23 cellular contexts compared by ENCODE assay signal in genomic region chr9:104287255-104287872, GRCh38.
DNase-seq lines count a peak whose midpoint lies in the region; ATAC-seq and TF ChIP-seq lines count a peak whose summit lies in the region.
"Had no signal": no experiment of that assay in that cellular context is flagged by ENCODE, and none has a peak within 500 bp of the region (broad histone marks: within the 10 kb centered on the region; RNA-seq: fewer than 3 reads in every experiment).

No MANE protein-coding gene starts in this region.

- no peak for TF ChIP-seq CTCF in HEK293 (tag by site-specific recombination; IDR thresholded peaks at IDR 0.05)
- TF ChIP-seq CTCF in mammary epithelial cell (conservative IDR thresholded peaks at IDR 0.05 in 1 of 2, IDR thresholded peaks at IDR 0.05 in 1 of 2; ENCODE audit: extremely low read depth in 1 of 2, insufficient read depth in 1 of 2, low read depth in 1 of 2, low read length in 2 of 2): no peak
- TF ChIP-seq CTCF in foreskin keratinocyte (conservative IDR thresholded peaks at IDR 0.05): no peak

- WGBS in mammary epithelial cell (ENCODE audit: low coverage, missing lambda C conversion rate): 85% methylated on average over 5 of the region's 5 CpGs

- peak; percentile 29 for DNase-seq in A172 (ENCODE audit: low spot score)
- peak; percentile 21 for DNase-seq in mammary epithelial cell
- DNase-seq in foreskin keratinocyte: peak in 1 of 2 donors; percentile 20
- no peak for DNase-seq in NCI-H526 treated with DMSO at 0.1 percent for 48 hours (lab: John Stamatoyannopoulos, UW)
- DNase-seq in G401 (ENCODE audit: low spot score): no peak
- no peak for DNase-seq in NCI-H1694 (lab: John Stamatoyannopoulos, UW)
- DNase-seq: CD4-positive, CD25-positive, alpha-beta regulatory T cell; DMS 273 treated with DMSO at 0.1 percent for 48 hours; DND-41; H7; KBM-7; NCI-H1092 treated with DMSO at 0.1 percent for 48 hours; NCI-H1436 treated with DMSO at 0.1 percent for 48 hours; NCI-H2029 treated with DMSO at 0.1 percent for 48 hours; NCI-H2171; NCI-H345; NCI-H526; NK-92 treated with Interleukin-12 subunit alpha and Interleukin-12 subunit beta, amount 100 ng/mL, for 24 hours; Peyer's patch had no signal

- CTCF ChIA-PET in HEK293 (lab: Yijun Ruan, JAX): no interaction called here
- CTCF ChIA-PET in mammary epithelial cell (lab: Charles Lee; ENCODE audit: low non-redundant PET): no interaction called here

- H3K4me1 ChIP-seq in HEK293 (ENCODE audit: control insufficient read depth, insufficient read depth, low read length) (no peaks in the 10 kb centered on the region), mammary epithelial cell (ENCODE audit: insufficient read depth, low read length) (peaks cover 6% of the 10 kb centered on the region), foreskin keratinocyte (peaks cover 4% of the 10 kb centered on the region)
- H3K4me1 ChIP-seq: A549, Peyer's patch, SJSA1 had no signal

- H3K27me3 ChIP-seq in mammary epithelial cell (ENCODE audit: insufficient read depth, low read length): no peaks in the 10 kb centered on the region
- H3K27me3 ChIP-seq in foreskin keratinocyte: no peaks in the 10 kb centered on the region
- H3K27me3 ChIP-seq: Peyer's patch, SJSA1 had no signal

- no peaks in the 10 kb centered on the region for H3K79me2 ChIP-seq in mammary epithelial cell (ENCODE audit: insufficient read depth, low read length)

- H3K36me3 ChIP-seq in HEK293 (ENCODE audit: control insufficient read depth in 2 of 2, insufficient read depth in 1 of 2, low read length in 2 of 2): no peaks in the 10 kb centered on the region
- H3K36me3 ChIP-seq in mammary epithelial cell (ENCODE audit: insufficient read depth, low read length): no peaks in the 10 kb centered on the region
- H3K36me3 ChIP-seq: Peyer's patch, SJSA1 had no signal

- peak overlapping the region; percentile 2 for H3K4me2 ChIP-seq in mammary epithelial cell (ENCODE audit: insufficient read depth, low read depth, low read length)
- H3K4me2 ChIP-seq: A549 had no signal

- dilution Hi-C loops in mammary epithelial cell (cut with HindIII; ENCODE audit: low sequenced_read_pairs): no loop called here

- peak; percentile 51 for ATAC-seq in foreskin keratinocyte
- ATAC-seq in GM21619 (IDR thresholded peaks at IDR 0.05; ENCODE audit: unreplicated experiment): no peak
- ATAC-seq: A549 had no signal

- H3K9ac ChIP-seq in mammary epithelial cell (ENCODE audit: insufficient read depth, low read length): no peak overlapping the region

- H2AFZ ChIP-seq in mammary epithelial cell (ENCODE audit: low read depth, low read length): no peak overlapping the region

- BruUV-seq in mammary epithelial cell (replicated peaks; lab: Mats Ljungman, UMichigan): no TSS peak

- intact Hi-C loops in mammary epithelial cell (cut with micrococcal nuclease): loop anchor here (2.0 to 10.0 kb wide), 2 partner anchors 55 to 193 kb away; partner anchors contain the start of gene SMC2

- no peak overlapping the region for H3K4me3 ChIP-seq in HEK293 (ENCODE audit: low read depth, low read length)
- H3K4me3 ChIP-seq in mammary epithelial cell (replicated peaks in 1 of 3; ENCODE audit: insufficient read depth in 1 of 3, low read depth in 2 of 3, low read length in 3 of 3): no peak overlapping the region
- H3K4me3 ChIP-seq: A549, Peyer's patch, SJSA1 had no signal

- in situ Hi-C loops in mammary epithelial cell (cut with MboI; ENCODE audit: low sequenced_read_pairs in 2 of 2) (no loop called here), G401 (cut with HindIII; ENCODE audit: low sequenced_read_pairs) (no loop called here)

- POLR2A ChIA-PET in HEK293 (lab: Yijun Ruan, JAX): no interaction called here

- H3K9me3 ChIP-seq in HEK293 (ENCODE audit: control insufficient read depth, insufficient read depth, low read depth, low read length): no peaks in the 10 kb centered on the region
- no peaks in the 10 kb centered on the region for H3K9me3 ChIP-seq in mammary epithelial cell (replicated peaks; ENCODE audit: insufficient read depth, low read length)
- H3K9me3 ChIP-seq: A549, Peyer's patch, SJSA1 had no signal

- H4K20me1 ChIP-seq in mammary epithelial cell (ENCODE audit: insufficient read depth, low read length): no peaks in the 10 kb centered on the region

- H3K27ac ChIP-seq in HEK293 (ENCODE audit: extremely low read depth, low read depth, low read length) (no peak overlapping the region), mammary epithelial cell (ENCODE audit: insufficient read depth, low read depth, low read length) (no peak overlapping the region), foreskin keratinocyte (peak overlapping the region; percentile 2)
- H3K27ac ChIP-seq: A549, Peyer's patch, SJSA1 had no signal

TF ChIP-seq in HEK293, 187 proteins besides CTCF, POLR2A, EP300 and RAD21 (continues in another document):
- TF ChIP-seq KLF9 (tag by site-specific recombination; IDR thresholded peaks at IDR 0.05; ENCODE audit: low read depth) (no peak), ZNF426 (tag by site-specific recombination; IDR thresholded peaks at IDR 0.05) (no peak), ZNF48 (tag by site-specific recombination; IDR thresholded peaks at IDR 0.05) (no peak), ZNF335 (tag by site-specific recombination; conservative IDR thresholded peaks at IDR 0.05) (no peak), INSM2 (tag by site-specific recombination; IDR thresholded peaks at IDR 0.05) (no peak), ZNF777 (tag by site-specific recombination; IDR thresholded peaks at IDR 0.05; ENCODE audit: borderline replicate concordance) (no peak), ZEB2 (tag by site-specific recombination; IDR thresholded peaks at IDR 0.05) (no peak), PBX3 (CRISPR knock-in tag; IDR thresholded peaks at IDR 0.05) (no peak), OVOL3 (tag by site-specific recombination; IDR thresholded peaks at IDR 0.05) (no peak), ZNF132 (tag by site-specific recombination; IDR thresholded peaks at IDR 0.05; ENCODE audit: borderline replicate concordance) (no peak), ZNF658 (tag by site-specific recombination; IDR thresholded peaks at IDR 0.05) (no peak), ZNF24 (tag by site-specific recombination; IDR thresholded peaks at IDR 0.05) (no peak), ZNF366 (tag by site-specific recombination; conservative IDR thresholded peaks at IDR 0.05) (peak; percentile 93), ZNF518A (tag by site-specific recombination; conservative IDR thresholded peaks at IDR 0.05; ENCODE audit: low read depth) (no peak)

Comparison
In these comparisons a context has a peak if more than half of its experiments do, and no peak if none do; other contexts are left out.
1. DNase-seq: peak in A172 (single experiment) and mammary epithelial cell (single experiment); none in NCI-H526 treated with DMSO at 0.1 percent for 48 hours (single experiment), G401 (single experiment) and NCI-H1694 (single experiment).